In the genomic region with DNA sequence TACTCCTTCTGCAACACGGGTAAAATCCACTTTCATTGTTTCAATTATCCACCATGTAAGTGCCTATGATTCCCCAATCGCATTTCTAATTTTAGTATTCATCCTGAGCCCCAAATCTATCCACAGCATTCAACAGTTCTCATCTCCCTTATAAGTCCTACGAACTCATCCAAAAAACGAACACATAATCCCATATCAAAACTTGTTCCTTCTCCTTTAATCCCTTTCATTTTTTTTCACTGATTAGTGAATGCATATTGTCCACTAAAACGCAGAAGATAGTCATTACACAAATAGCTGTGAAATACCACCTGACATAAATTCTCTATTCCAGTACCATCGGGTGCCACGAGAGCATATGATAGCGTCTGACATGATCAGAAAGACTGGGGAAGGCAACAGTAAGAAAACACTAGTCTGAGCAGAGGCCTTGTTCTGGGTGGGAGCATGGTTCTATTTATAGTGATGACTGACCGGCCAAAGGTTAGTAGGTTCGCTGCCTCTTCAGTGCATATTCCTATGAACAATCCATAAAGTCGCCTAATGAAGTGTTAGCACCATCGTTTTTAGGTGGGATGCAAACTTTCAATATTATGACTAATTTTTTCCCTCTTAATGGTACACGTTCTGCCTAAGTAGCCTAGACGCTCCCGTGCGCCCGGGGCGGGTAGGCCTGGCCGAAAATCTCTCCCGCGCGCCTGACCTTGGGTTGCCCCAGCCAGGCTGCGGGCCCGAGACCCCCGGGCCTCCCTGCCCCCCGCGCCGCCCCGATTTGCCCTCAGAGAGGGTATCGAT, we compare ENCODE assay signal across 8 cellular contexts. TPM values are rescaled to one million over a fixed set of nuclear protein-coding genes. Genes with fewer than 3 reads are reported as not detected.
DNase-seq lines count a peak whose midpoint lies in the region; ATAC-seq and TF ChIP-seq lines count a peak whose summit lies in the region.

No MANE protein-coding gene starts in this region.

- ATAC-seq in GM21529 (IDR thresholded peaks at IDR 0.05; ENCODE audit: unreplicated experiment) (peak; percentile 8), naive B cell (ENCODE audit: low read depth in 2 of 2) (no peak)

- no peaks in the 10 kb centered on the region for H3K36me3 ChIP-seq in esophagus (ENCODE audit: control insufficient read depth in 2 of 2, insufficient read depth in 2 of 2, low read length in 1 of 2)

- POLR2A ChIA-PET in activated CD4-positive, alpha-beta memory T cell treated with anti-CD3 and anti-CD28 coated beads, Interleukin-2, amount 10 ng/mL, durations not matched to agents 7 days and 5 days (lab: Charles Lee): interaction anchor here (0.7 to 3.6 kb wide), 14 partner anchors 9 to 172 kb away, joined by 3 to 44 read pairs (median 4); partner anchors contain the start of genes JAM2 and MRPL39

- CTCF ChIA-PET in activated CD4-positive, alpha-beta memory T cell treated with anti-CD3 and anti-CD28 coated beads, Interleukin-2, amount 10 ng/mL, durations not matched to agents 7 days and 5 days (lab: Charles Lee): interaction anchor here (2.3 to 2.8 kb wide), 2 partner anchors 67 to 126 kb away, joined by 11 to 12 read pairs; no protein-coding TSS in a partner anchor

- H3K4me3 ChIP-seq in esophagus (ENCODE audit: low read depth in 1 of 2, low read length in 2 of 2): peak overlapping the region; percentile 91 to 100

- no peaks in the 10 kb centered on the region for H3K9me3 Mint-ChIP-seq in activated CD4-positive, alpha-beta memory T cell treated with anti-CD3 and anti-CD28 coated beads, Interleukin-2, amount 10 ng/mL, durations not matched to agents 7 days and 5 days
- H3K9me3 Mint-ChIP-seq in naive B cell (peaks cover 0 to 5% (median 0%) of the 10 kb centered on the region in 7 donors), type B pancreatic cell (no peaks in the 10 kb centered on the region)

- WGBS in esophagus, 2 donors: 2 to 3% methylated on average over 30 of the region's 30 CpGs

- H3K27me3 Mint-ChIP-seq in activated CD4-positive, alpha-beta memory T cell treated with anti-CD3 and anti-CD28 coated beads, Interleukin-2, amount 10 ng/mL, durations not matched to agents 7 days and 5 days: no peaks in the 10 kb centered on the region
- H3K27me3 Mint-ChIP-seq in naive B cell (no peaks in the 10 kb centered on the region), type B pancreatic cell (peaks cover 3% of the 10 kb centered on the region)

- no peak for TF ChIP-seq CTCF in type B pancreatic cell (conservative IDR thresholded peaks at IDR 0.05)

- DNase-seq in GM03348 (ENCODE audit: low spot score) (peak; percentile 39), Kasumi-1 (lab: John Stamatoyannopoulos, UW) (peak; percentile 33 to 47), naive B cell (no peak), type B pancreatic cell (ENCODE audit: extremely low spot score, unreplicated experiment) (peak; percentile 70), MV-4-11 (lab: John Stamatoyannopoulos, UW) (no peak)
- peak; percentile 26 for DNase-seq in activated CD4-positive, alpha-beta memory T cell treated with anti-CD3 and anti-CD28 coated beads, Interleukin-2, amount 10 ng/mL, durations not matched to agents 7 days and 5 days

- H3K4me1 ChIP-seq in esophagus (ENCODE audit: control insufficient read depth in 2 of 2, insufficient read depth in 2 of 2, low read length in 1 of 2): no peaks in the 10 kb centered on the region

- H3K27ac Mint-ChIP-seq in activated CD4-positive, alpha-beta memory T cell treated with anti-CD3 and anti-CD28 coated beads, Interleukin-2, amount 10 ng/mL, durations not matched to agents 7 days and 5 days: peak overlapping the region; percentile 100
- H3K27ac Mint-ChIP-seq in naive B cell: peak overlapping the region; percentile 99 to 100 (median 99)
- peak overlapping the region; percentile 100 for H3K27ac Mint-ChIP-seq in type B pancreatic cell

- no peaks in the 10 kb centered on the region for H3K27me3 ChIP-seq in esophagus (ENCODE audit: control insufficient read depth in 1 of 2, insufficient read depth in 2 of 2, low read length in 2 of 2)

- peaks cover 48% of the 10 kb centered on the region for H3K4me1 Mint-ChIP-seq in activated CD4-positive, alpha-beta memory T cell treated with anti-CD3 and anti-CD28 coated beads, Interleukin-2, amount 10 ng/mL, durations not matched to agents 7 days and 5 days
- H3K4me1 Mint-ChIP-seq in naive B cell: peaks cover 42 to 51% (median 46%) of the 10 kb centered on the region in 3 donors
- H3K4me1 Mint-ChIP-seq in type B pancreatic cell (ENCODE audit: unreplicated experiment): peaks cover 27% of the 10 kb centered on the region

- no peaks in the 10 kb centered on the region for H3K9me3 ChIP-seq in esophagus (ENCODE audit: control insufficient read depth in 2 of 2, insufficient read depth in 1 of 2, low read depth in 1 of 2, low read length in 1 of 2)

- peaks cover 20% of the 10 kb centered on the region for H3K36me3 Mint-ChIP-seq in activated CD4-positive, alpha-beta memory T cell treated with anti-CD3 and anti-CD28 coated beads, Interleukin-2, amount 10 ng/mL, durations not matched to agents 7 days and 5 days (ENCODE audit: low read depth)
- peaks cover 0 to 10% of the 10 kb centered on the region in 2 donors for H3K36me3 Mint-ChIP-seq in naive B cell
- peaks cover 15% of the 10 kb centered on the region for H3K36me3 Mint-ChIP-seq in type B pancreatic cell

- H3K27ac ChIP-seq in esophagus (ENCODE audit: low read depth in 2 of 2, low read length in 1 of 2): peak overlapping the region; percentile 97 to 100

- H3K4me3 Mint-ChIP-seq in activated CD4-positive, alpha-beta memory T cell treated with anti-CD3 and anti-CD28 coated beads, Interleukin-2, amount 10 ng/mL, durations not matched to agents 7 days and 5 days: peak overlapping the region; percentile 98
- H3K4me3 Mint-ChIP-seq in naive B cell (peak overlapping the region; percentile 96 to 100 (median 99)), type B pancreatic cell (peak overlapping the region; percentile 100)

RNA-seq across cellular contexts. Expression of gene ATP5PF, which starts 0.6 kb away (rescaled TPM):
- total RNA-seq in activated CD4-positive, alpha-beta memory T cell treated with anti-CD3 and anti-CD28 coated beads, Interleukin-2, amount 10 ng/mL, durations not matched to agents 7 days and 5 days: 100 to 1,000 TPM; 109 to 118 TPM
- polyA plus RNA-seq in esophagus (100 to 1,000 TPM; 232 to 294 TPM), naive B cell (ENCODE audit: low read depth in 6 of 6) (100 to 1,000 TPM; 264 to 368 (median 335) TPM)
- 139 and 168 TPM in 2 replicates for total RNA-seq in type B pancreatic cell (ENCODE audit: low replicate concordance)

RNA-seq across cellular contexts. Expression of gene GABPA, which starts 0.7 kb away (rescaled TPM):
- total RNA-seq in activated CD4-positive, alpha-beta memory T cell treated with anti-CD3 and anti-CD28 coated beads, Interleukin-2, amount 10 ng/mL, durations not matched to agents 7 days and 5 days: 10 to 100 TPM; 25.6 to 27.7 TPM
- polyA plus RNA-seq in esophagus (1 to 10 TPM; 5.8 to 6.4 TPM), naive B cell (ENCODE audit: low read depth in 6 of 6) (10 to 100 TPM; 16.3 to 31.3 (median 22.8) TPM)
- 19.7 and 26.4 TPM in 2 replicates for total RNA-seq in type B pancreatic cell (ENCODE audit: low replicate concordance)

Comparison
In these comparisons a context has a peak if more than half of its experiments do, and no peak if none do; other contexts are left out.
1. DNase-seq: peak in GM03348 (single experiment), Kasumi-1 (2 of 2), activated CD4-positive, alpha-beta memory T cell treated with anti-CD3 and anti-CD28 coated beads, Interleukin-2, amount 10 ng/mL, durations not matched to agents 7 days and 5 days (single experiment) and type B pancreatic cell (single experiment); none in naive B cell (single experiment) and MV-4-11 (single experiment).
2. Peak in every context shown above with its lines, with median percentiles within 50 percentile points of each other: H3K27ac Mint-ChIP-seq and H3K4me3 Mint-ChIP-seq.